ENCODE assay signal across 2 cellular contexts in the genomic region with DNA sequence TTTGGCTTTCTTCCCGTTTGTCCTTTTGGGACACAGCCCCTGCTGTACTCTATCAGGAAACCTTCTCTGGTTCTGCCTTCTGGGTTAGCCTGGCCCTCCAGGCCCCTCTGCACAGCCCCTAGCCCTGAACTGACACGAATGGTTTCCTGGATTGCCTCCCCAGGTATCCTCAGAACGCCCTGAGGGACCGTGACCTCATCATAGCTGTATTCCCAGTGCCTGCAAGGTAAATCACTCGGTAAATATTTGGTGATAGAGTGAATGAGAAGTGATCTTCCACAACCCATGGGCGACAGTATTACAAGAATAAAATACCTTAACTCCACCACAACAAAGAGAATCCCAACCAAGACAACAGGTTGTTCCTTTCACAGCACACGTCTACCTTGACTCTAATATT.
TF ChIP-seq lines count a peak whose summit lies in the region.

No MANE protein-coding gene starts in this region.

TF ChIP-seq in IMR-90, 13 proteins besides CTCF, POLR2A, EP300 and RAD21:
- TF ChIP-seq RCOR1 (IDR thresholded peaks at IDR 0.05; ENCODE audit: insufficient replicate concordance, low read length) (no peak), MAZ (IDR thresholded peaks at IDR 0.05; ENCODE audit: borderline replicate concordance, low read depth, low read length) (no peak), MAFK (IDR thresholded peaks at IDR 0.05; ENCODE audit: low read depth, low read length) (no peak), CEBPB (IDR thresholded peaks at IDR 0.05; ENCODE audit: low read depth, low read length) (no peak), CHD1 (IDR thresholded peaks at IDR 0.05; ENCODE audit: low read depth, low read length) (no peak), RFX5 (IDR thresholded peaks at IDR 0.05; ENCODE audit: low read depth, low read length) (no peak), MXI1 (IDR thresholded peaks at IDR 0.05; ENCODE audit: borderline replicate concordance, low read depth, low read length) (no peak), FOS (IDR thresholded peaks at IDR 0.05; ENCODE audit: low read depth, low read length) (no peak), BHLHE40 (IDR thresholded peaks at IDR 0.05; ENCODE audit: low read depth, low read length) (no peak), ELK1 (IDR thresholded peaks at IDR 0.05; ENCODE audit: borderline replicate concordance, low read depth, low read length) (no peak), SMC3 (IDR thresholded peaks at IDR 0.05; ENCODE audit: low read depth, low read length) (no peak), NFE2L2 (IDR thresholded peaks at IDR 0.05; ENCODE audit: low read depth, low read length) (no peak)
- TF ChIP-seq, protein P1, sequence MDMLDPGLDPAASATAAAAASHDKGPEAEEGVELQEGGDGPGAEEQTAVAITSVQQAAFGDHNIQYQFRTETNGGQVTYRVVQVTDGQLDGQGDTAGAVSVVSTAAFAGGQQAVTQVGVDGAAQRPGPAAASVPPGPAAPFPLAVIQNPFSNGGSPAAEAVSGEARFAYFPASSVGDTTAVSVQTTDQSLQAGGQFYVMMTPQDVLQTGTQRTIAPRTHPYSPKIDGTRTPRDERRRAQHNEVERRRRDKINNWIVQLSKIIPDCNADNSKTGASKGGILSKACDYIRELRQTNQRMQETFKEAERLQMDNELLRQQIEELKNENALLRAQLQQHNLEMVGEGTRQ (IDR thresholded peaks at IDR 0.05; ENCODE audit: low read depth, low read length): no peak
TF ChIP-seq in IMR-90: peak in this region for 0.

TF ChIP-seq in SK-N-SH, 30 proteins besides CTCF, POLR2A, EP300 and RAD21:
- no peak for TF ChIP-seq YY1 (IDR thresholded peaks at IDR 0.05; ENCODE audit: low read depth)
- TF ChIP-seq FOXJ3 (CRISPR knock-in tag; IDR thresholded peaks at IDR 0.05): no peak
- TF ChIP-seq MXI1 (IDR thresholded peaks at IDR 0.05; ENCODE audit: low read depth, low read length): no peak
- TF ChIP-seq SMC3 (IDR thresholded peaks at IDR 0.05; ENCODE audit: low read depth, low read length): no peak
- no peak for TF ChIP-seq JUND (IDR thresholded peaks at IDR 0.05)
- no peak for TF ChIP-seq RCOR1 (IDR thresholded peaks at IDR 0.05; ENCODE audit: low read length)
- no peak for TF ChIP-seq NFIC (IDR thresholded peaks at IDR 0.05; ENCODE audit: borderline replicate concordance)
- TF ChIP-seq GABPA (IDR thresholded peaks at IDR 0.05; ENCODE audit: low read depth): no peak
